9 cellular contexts compared by ENCODE assay signal in the genomic region with DNA sequence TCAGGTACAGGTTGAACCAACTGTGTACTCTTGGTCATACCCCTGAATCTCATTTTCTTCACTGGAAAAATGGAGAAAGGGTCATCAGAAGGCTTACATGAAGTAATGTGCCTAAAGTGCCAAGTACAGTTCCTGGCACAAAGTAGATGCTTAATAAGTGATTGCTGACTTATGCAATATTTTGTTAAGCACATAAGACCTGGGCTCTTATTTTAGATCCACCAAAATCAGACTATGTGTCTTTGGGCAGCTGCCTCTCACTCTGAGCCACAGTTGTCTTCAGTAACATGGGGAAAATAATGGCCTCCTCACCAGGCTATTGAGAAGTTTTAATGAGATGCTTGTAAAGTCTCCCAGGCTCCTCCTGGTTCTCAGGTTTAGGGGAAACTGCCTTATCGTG.
"Had no signal": no experiment of that assay in that cellular context is flagged by ENCODE, and none has a peak within 500 bp of the region (broad histone marks: within the 10 kb centered on the region; RNA-seq: fewer than 3 reads in every experiment).

No MANE protein-coding gene starts in this region.

- H3K9me3 Mint-ChIP-seq: GM23338, H9 had no signal

- FAIRE-seq: H1, H54, K562 had no signal

- H3K4me3 ChIP-seq: GM23338, K562 had no signal

- H3K27ac ChIP-seq: HL-60 had no signal

- ATAC-seq: GM23338, K562 had no signal

- H3K4me2 ChIP-seq: GM23338 had no signal

- H3K4me1 Mint-ChIP-seq: GM23338 had no signal

- H2AFZ ChIP-seq: GM23338 had no signal

- DNase-seq: H9, HCEC 1CT, HFFc6, IMR-90 had no signal

- H3K4me3 Mint-ChIP-seq: GM23338, H9, HFFc6 had no signal

- H3K27ac Mint-ChIP-seq: GM23338, HFFc6 had no signal
